Comparison of ENCODE assay signal across 29 cellular contexts in the genomic region with DNA sequence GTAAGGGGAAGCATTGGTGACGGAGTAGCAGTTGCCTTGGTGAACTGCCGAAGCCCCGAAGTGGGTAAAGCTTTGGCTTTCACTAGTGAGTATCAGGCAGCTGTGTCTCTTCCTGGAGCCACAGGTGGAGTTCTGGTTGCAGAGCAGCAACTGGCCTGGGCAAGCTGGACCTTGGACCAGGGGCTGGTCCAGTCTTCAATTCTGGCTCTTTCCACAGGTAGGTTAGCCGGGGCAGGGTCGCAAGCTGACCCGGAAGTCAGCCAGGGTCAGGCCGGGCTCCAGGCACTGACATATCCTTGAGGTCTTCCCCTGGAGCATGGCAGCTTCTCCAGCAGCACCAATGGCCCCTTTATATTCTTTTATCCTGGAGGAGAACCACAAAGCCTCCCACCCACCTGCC.
"Had no signal": no experiment of that assay in that cellular context is flagged by ENCODE, and none has a peak within 500 bp of the region (broad histone marks: within the 10 kb centered on the region; RNA-seq: fewer than 3 reads in every experiment).

No MANE protein-coding gene starts in this region.

- H3K36me3 Mint-ChIP-seq: activated naive CD4-positive, alpha-beta T cell treated with anti-CD3 and anti-CD28 coated beads, Interleukin-2, amount 10 ng/mL, durations not matched to agents 7 days and 5 days; activated naive CD4-positive, alpha-beta T cell treated with anti-CD3 and anti-CD28 coated beads, Interleukin-2, amount 50 U/mL, for 72 hours; activated naive CD8-positive, alpha-beta T cell treated with anti-CD3 and anti-CD28 coated beads, Interleukin-2, amount 10 ng/mL, durations not matched to agents 7 days and 5 days; brain had no signal

- H3K9me3 ChIP-seq: ascending aorta, breast epithelium, colonic mucosa, esophagus squamous epithelium, gastroesophageal sphincter had no signal

- H3K4me1 ChIP-seq: ascending aorta, breast epithelium, colonic mucosa, gastroesophageal sphincter had no signal

- H3K9me3 Mint-ChIP-seq: activated CD4-positive, alpha-beta memory T cell treated with anti-CD3 and anti-CD28 coated beads, Interleukin-2, amount 10 ng/mL, durations not matched to agents 7 days and 5 days; activated CD4-positive, alpha-beta T cell treated with anti-CD3 and anti-CD28 coated beads, Interleukin-2, amount 10 ng/mL, durations not matched to agents 24 days and 14 days; activated naive CD4-positive, alpha-beta T cell treated with anti-CD3 and anti-CD28 coated beads, Interleukin-2, amount 10 ng/mL, durations not matched to agents 7 days and 5 days; activated naive CD8-positive, alpha-beta T cell treated with anti-CD3 and anti-CD28 coated beads, Interleukin-2, amount 10 ng/mL, durations not matched to agents 7 days and 5 days; activated T-cell treated with anti-CD3 and anti-CD28 coated beads, Interleukin-2, amount 50 U/mL, for 24 hours; activated T-cell treated with anti-CD3 and anti-CD28 coated beads, Interleukin-2, amount 50 U/mL, for 72 hours; brain had no signal

- H3K27me3 ChIP-seq: ascending aorta, breast epithelium, cardiac muscle cell, colonic mucosa had no signal

- H3K27ac Mint-ChIP-seq: activated CD4-positive, alpha-beta memory T cell treated with anti-CD3 and anti-CD28 coated beads, Interleukin-2, amount 10 ng/mL, durations not matched to agents 7 days and 5 days; activated CD4-positive, alpha-beta T cell treated with anti-CD3 and anti-CD28 coated beads for 36 hours; activated CD4-positive, alpha-beta T cell treated with anti-CD3 and anti-CD28 coated beads, Interleukin-2, amount 10 ng/mL, durations not matched to agents 24 days and 14 days; activated naive CD4-positive, alpha-beta T cell treated with anti-CD3 and anti-CD28 coated beads, Interleukin-2, amount 10 ng/mL, durations not matched to agents 7 days and 5 days; activated naive CD4-positive, alpha-beta T cell treated with anti-CD3 and anti-CD28 coated beads, Interleukin-2, amount 50 U/mL, for 72 hours; activated naive CD8-positive, alpha-beta T cell treated with anti-CD3 and anti-CD28 coated beads, Interleukin-2, amount 10 ng/mL, durations not matched to agents 7 days and 5 days; activated T-cell treated with anti-CD3 and anti-CD28 coated beads, Interleukin-2, amount 50 U/mL, for 24 hours; activated T-cell treated with anti-CD3 and anti-CD28 coated beads, Interleukin-2, amount 50 U/mL, for 72 hours; brain had no signal

- H3K36me3 ChIP-seq: ascending aorta, breast epithelium, cardiac muscle cell, colonic mucosa, esophagus squamous epithelium, gastroesophageal sphincter had no signal

- FAIRE-seq: endometrium, endothelial cell of umbilical vein had no signal

- H3K27ac ChIP-seq: ascending aorta, breast epithelium, cardiac muscle cell, colonic mucosa, epithelial cell of prostate, esophagus squamous epithelium, gastroesophageal sphincter had no signal

- H3K4me3 ChIP-seq: ascending aorta, breast epithelium, cardiac muscle cell, colonic mucosa, esophagus squamous epithelium, gastroesophageal sphincter had no signal

- ATAC-seq: activated CD4-positive, alpha-beta T cell treated with anti-CD3 and anti-CD28 coated beads for 36 hours; activated naive CD4-positive, alpha-beta T cell treated with anti-CD3 and anti-CD28 coated beads, Interleukin-2, amount 50 U/mL, for 72 hours; activated T-cell treated with anti-CD3 and anti-CD28 coated beads, Interleukin-2, amount 50 U/mL, for 72 hours; gastroesophageal sphincter had no signal

- H3K4me3 Mint-ChIP-seq: activated CD4-positive, alpha-beta memory T cell treated with anti-CD3 and anti-CD28 coated beads, Interleukin-2, amount 10 ng/mL, durations not matched to agents 7 days and 5 days; activated CD4-positive, alpha-beta T cell treated with anti-CD3 and anti-CD28 coated beads for 36 hours; activated CD4-positive, alpha-beta T cell treated with anti-CD3 and anti-CD28 coated beads, Interleukin-2, amount 10 ng/mL, durations not matched to agents 24 days and 14 days; activated naive CD4-positive, alpha-beta T cell treated with anti-CD3 and anti-CD28 coated beads, Interleukin-2, amount 10 ng/mL, durations not matched to agents 7 days and 5 days; activated naive CD8-positive, alpha-beta T cell treated with anti-CD3 and anti-CD28 coated beads, Interleukin-2, amount 10 ng/mL, durations not matched to agents 7 days and 5 days; activated T-cell treated with anti-CD3 and anti-CD28 coated beads, Interleukin-2, amount 50 U/mL, for 24 hours; activated T-cell treated with anti-CD3 and anti-CD28 coated beads, Interleukin-2, amount 50 U/mL, for 72 hours; brain had no signal

- DNase-seq: activated CD4-positive, alpha-beta memory T cell treated with anti-CD3 and anti-CD28 coated beads, Interleukin-2, amount 10 ng/mL, durations not matched to agents 7 days and 5 days; activated CD4-positive, alpha-beta T cell treated with anti-CD3 and anti-CD28 coated beads for 36 hours; activated CD4-positive, alpha-beta T cell treated with anti-CD3 and anti-CD28 coated beads, Interleukin-2, amount 10 ng/mL, durations not matched to agents 24 days and 14 days; activated CD4-positive, CD25-positive, alpha-beta regulatory T cell; activated CD4-positive, CD25-positive, alpha-beta regulatory T cell treated with anti-CD3 and anti-CD28 coated beads, Interleukin-2, amount 50 U/mL, for 72 hours; activated CD8-positive, alpha-beta memory T cell treated with anti-CD3 and anti-CD28 coated beads, Interleukin-2, amount 50 U/mL, for 48 hours; activated gamma-delta T cell; activated naive CD4-positive, alpha-beta T cell; activated naive CD4-positive, alpha-beta T cell treated with anti-CD3 and anti-CD28 coated beads, Interleukin-2, amount 10 ng/mL, durations not matched to agents 7 days and 5 days; activated naive CD8-positive, alpha-beta T cell treated with anti-CD3 and anti-CD28 coated beads, Interleukin-2, amount 10 ng/mL, durations not matched to agents 7 days and 5 days; activated T-cell treated with anti-CD3 and anti-CD28 coated beads for 4 hours; activated T-cell treated with anti-CD3 and anti-CD28 coated beads, Interleukin-2, amount 50 U/mL, for 24 hours; activated T-cell treated with anti-CD3 and anti-CD28 coated beads, Interleukin-2, amount 50 U/mL, for 72 hours; central memory CD4-positive, alpha-beta T cell; cerebellar nuclear complex; colonic mucosa; effector CD8-positive, alpha-beta T cell; esophagus squamous epithelium; foreskin melanocyte; T-helper 2 cell had no signal
